ENCODE assay signal across 13 cellular contexts in genomic region chr10:92692697-92693533, GRCh38. TPM values are rescaled to one million over a fixed set of nuclear protein-coding genes. Genes with fewer than 3 reads are reported as not detected.
A peak's percentile ranks its signal among the peaks of the same experiment; 100 is the strongest.
DNase-seq lines count a peak whose midpoint lies in the region; ATAC-seq and TF ChIP-seq lines count a peak whose summit lies in the region.
"Had no signal": no experiment of that assay in that cellular context is flagged by ENCODE, and none has a peak within 500 bp of the region (broad histone marks: within the 10 kb centered on the region; RNA-seq: fewer than 3 reads in every experiment).

No MANE protein-coding gene starts in this region.

- intact Hi-C loops in right lobe of liver (cut with DNase I) (no loop called here), thyroid gland (cut with DNase I) (no loop called here), prostate gland (cut with DNase I) (loop anchor here (5.0 to 10.0 kb wide), 2 partner anchors 101 to 152 kb away; partner anchors contain the start of genes EXOC6 and KIF11)

- H3K9me3 ChIP-seq in right lobe of liver (no peaks in the 10 kb centered on the region), thyroid gland (no peaks in the 10 kb centered on the region), prostate gland (no peaks in the 10 kb centered on the region)

- TF ChIP-seq CTCF in right lobe of liver (IDR thresholded peaks at IDR 0.05) (no peak), thyroid gland (IDR thresholded peaks at IDR 0.05) (no peak), prostate gland (IDR thresholded peaks at IDR 0.05) (no peak)

- H3K27ac ChIP-seq in right lobe of liver (peak overlapping the region; percentile 91 to 96 (median 94)), thyroid gland (peak overlapping the region; percentile 99 to 100 (median 99)), prostate gland (no peak overlapping the region)

- peaks cover 31% of the 10 kb centered on the region for H3K4me1 Mint-ChIP-seq in activated naive CD8-positive, alpha-beta T cell (ENCODE audit: low read depth)
- peaks cover 26% of the 10 kb centered on the region for H3K4me1 Mint-ChIP-seq in activated naive CD8-positive, alpha-beta T cell treated with anti-CD3 and anti-CD28 coated beads for 36 hours
- peaks cover 8% of the 10 kb centered on the region for H3K4me1 Mint-ChIP-seq in activated T-helper 17 cell treated with anti-CD3 and anti-CD28 coated beads, Interleukin-2, amount 50 U/mL, for 72 hours

- H3K27ac Mint-ChIP-seq in activated naive CD8-positive, alpha-beta T cell = no peak overlapping the region
- no peak overlapping the region for H3K27ac Mint-ChIP-seq in activated naive CD8-positive, alpha-beta T cell treated with anti-CD3 and anti-CD28 coated beads for 36 hours
- H3K27ac Mint-ChIP-seq in activated T-helper 17 cell treated with anti-CD3 and anti-CD28 coated beads, Interleukin-2, amount 50 U/mL, for 72 hours = no peak overlapping the region
- H3K27ac Mint-ChIP-seq: brain had no signal

- H3K36me3 Mint-ChIP-seq in activated naive CD8-positive, alpha-beta T cell = peaks cover 3% of the 10 kb centered on the region
- H3K36me3 Mint-ChIP-seq in activated naive CD8-positive, alpha-beta T cell treated with anti-CD3 and anti-CD28 coated beads for 36 hours = no peaks in the 10 kb centered on the region
- peaks cover 9% of the 10 kb centered on the region for H3K36me3 Mint-ChIP-seq in activated T-helper 17 cell treated with anti-CD3 and anti-CD28 coated beads, Interleukin-2, amount 50 U/mL, for 72 hours (ENCODE audit: low read depth)

- no peak for DNase-seq in activated naive CD8-positive, alpha-beta T cell treated with anti-CD3 and anti-CD28 coated beads for 36 hours
- no peak for DNase-seq in right lobe of liver
- no peak for DNase-seq in thyroid gland
- no peak for DNase-seq in prostate gland (ENCODE audit: low spot score)
- DNase-seq: activated CD4-positive, alpha-beta T cell treated with anti-CD3 and anti-CD28 coated beads, Interleukin-2, amount 50 U/mL, for 1 hour; NCI-H1092; RPMI8226 had no signal

- H3K36me3 ChIP-seq in right lobe of liver (peaks cover 0 to 15% (median 2%) of the 10 kb centered on the region in 4 donors), thyroid gland (peaks cover 12 to 22% of the 10 kb centered on the region in 2 donors), prostate gland (no peaks in the 10 kb centered on the region)

- 20% methylated on average over 7 of the region's 7 CpGs for WGBS in right lobe of liver (ENCODE audit: insufficient coverage, low coverage, low lambda C conversion rate, missing lambda C conversion rate)
- WGBS in thyroid gland, 2 donors = 14 to 24% methylated on average over 7 of the region's 7 CpGs
- WGBS in prostate gland = 30% methylated on average over 7 of the region's 7 CpGs

- H3K27me3 Mint-ChIP-seq in activated naive CD8-positive, alpha-beta T cell = peaks cover 50% of the 10 kb centered on the region
- H3K27me3 Mint-ChIP-seq in activated naive CD8-positive, alpha-beta T cell treated with anti-CD3 and anti-CD28 coated beads for 36 hours = peaks cover 78% of the 10 kb centered on the region
- peaks cover 46% of the 10 kb centered on the region for H3K27me3 Mint-ChIP-seq in activated T-helper 17 cell treated with anti-CD3 and anti-CD28 coated beads, Interleukin-2, amount 50 U/mL, for 72 hours

- no peaks in the 10 kb centered on the region for H3K9me3 Mint-ChIP-seq in activated naive CD8-positive, alpha-beta T cell (ENCODE audit: low read depth)
- peaks cover under 1% of the 10 kb centered on the region for H3K9me3 Mint-ChIP-seq in activated naive CD8-positive, alpha-beta T cell treated with anti-CD3 and anti-CD28 coated beads for 36 hours
- H3K9me3 Mint-ChIP-seq in activated T-helper 17 cell treated with anti-CD3 and anti-CD28 coated beads, Interleukin-2, amount 50 U/mL, for 72 hours = no peaks in the 10 kb centered on the region
- H3K9me3 Mint-ChIP-seq: neural crest cell had no signal

- no peak for ATAC-seq in activated T-helper 17 cell treated with anti-CD3 and anti-CD28 coated beads, Interleukin-2, amount 50 U/mL, for 72 hours (replicated peaks)
- ATAC-seq in right lobe of liver = no peak
- no peak for ATAC-seq in HG03280 (IDR thresholded peaks at IDR 0.05; ENCODE audit: unreplicated experiment)
- no peak for ATAC-seq in GM19455 (IDR thresholded peaks at IDR 0.05; ENCODE audit: unreplicated experiment)

- H3K27me3 ChIP-seq in right lobe of liver (no peaks in the 10 kb centered on the region), thyroid gland (no peaks in the 10 kb centered on the region), prostate gland (replicated peaks; ENCODE audit: insufficient read depth) (no peaks in the 10 kb centered on the region)

- peaks cover 0 to 38% (median 7%) of the 10 kb centered on the region in 4 donors for H3K4me1 ChIP-seq in right lobe of liver
- H3K4me1 ChIP-seq in thyroid gland = peaks cover 16 to 36% of the 10 kb centered on the region in 2 donors
- H3K4me1 ChIP-seq in prostate gland (replicated peaks) = no peaks in the 10 kb centered on the region

- H3K4me3 Mint-ChIP-seq in activated naive CD8-positive, alpha-beta T cell = peak overlapping the region; percentile 1
- H3K4me3 Mint-ChIP-seq in activated naive CD8-positive, alpha-beta T cell treated with anti-CD3 and anti-CD28 coated beads for 36 hours = no peak overlapping the region
- H3K4me3 Mint-ChIP-seq in activated T-helper 17 cell treated with anti-CD3 and anti-CD28 coated beads, Interleukin-2, amount 50 U/mL, for 72 hours = peak overlapping the region; percentile 68

- H3K4me3 ChIP-seq in right lobe of liver (peak overlapping the region; percentile 82 to 88 (median 82)), thyroid gland (replicated peaks in 1 of 3) (peak overlapping the region; percentile 94 to 99 (median 94)), prostate gland (no peak overlapping the region)

- no peak for TF ChIP-seq POLR2A in right lobe of liver (IDR thresholded peaks at IDR 0.05)
- no peak for TF ChIP-seq POLR2A in thyroid gland (IDR thresholded peaks at IDR 0.05)
- no peak for TF ChIP-seq POLR2A in prostate gland (IDR thresholded peaks at IDR 0.05)

RNA-seq across cellular contexts. Expression of gene HHEX, which starts 3.2 kb away (rescaled TPM):
- total RNA-seq in activated naive CD8-positive, alpha-beta T cell treated with anti-CD3 and anti-CD28 coated beads for 36 hours = under 1 TPM; 0.38 to 0.56 TPM
- total RNA-seq in activated T-helper 17 cell treated with anti-CD3 and anti-CD28 coated beads, Interleukin-2, amount 50 U/mL, for 72 hours = 1 to 10 TPM in 1 of 2 donors, under 1 TPM in 1; 0.53 to 1.9 TPM
- total RNA-seq in right lobe of liver = 10 to 100 TPM; 26.8 to 73.2 (median 42.0) TPM
- total RNA-seq in thyroid gland = 100 to 1,000 TPM in 3 of 4 donors, 10 to 100 TPM in 1; 90.9 to 154 (median 122) TPM
- 1 to 10 TPM; 3.0 to 6.6 TPM for total RNA-seq in prostate gland
- total RNA-seq: neural crest cell had no signal

Comparison
In these comparisons a context has a peak if more than half of its experiments do, and no peak if none do; other contexts are left out.
1. H3K27ac ChIP-seq: peak in right lobe of liver (3 of 3) and thyroid gland (3 of 3); none in prostate gland (0 of 2).
2. H3K4me3 ChIP-seq: peak in right lobe of liver (3 of 3) and thyroid gland (3 of 3); none in prostate gland (0 of 2).